In the genomic region with DNA sequence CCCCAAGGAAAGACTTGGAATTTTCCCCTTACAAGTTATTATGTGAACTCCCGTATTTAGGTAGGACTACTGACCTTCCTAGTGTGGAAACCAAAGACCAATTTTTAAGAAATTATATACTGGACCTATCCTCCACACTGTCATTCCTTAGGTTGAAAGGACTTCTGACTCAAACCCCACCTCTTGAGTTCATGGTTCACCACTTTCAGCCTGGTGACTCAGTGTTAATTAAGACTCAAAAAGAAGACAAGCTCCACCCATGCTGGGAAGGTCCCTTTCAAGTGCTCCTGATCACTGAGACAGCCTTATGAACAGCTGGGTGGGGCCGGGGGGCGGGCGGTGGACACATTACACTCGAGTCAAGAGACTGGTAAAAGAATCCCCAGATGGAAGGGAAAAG, we compare ENCODE assay signal across 15 cellular contexts.
DNase-seq lines count a peak whose midpoint lies in the region; ATAC-seq, FAIRE-seq and TF ChIP-seq lines count a peak whose summit lies in the region.
"Had no signal": no experiment of that assay in that cellular context is flagged by ENCODE, and none has a peak within 500 bp of the region (broad histone marks: within the 10 kb centered on the region; RNA-seq: fewer than 3 reads in every experiment).

No MANE protein-coding gene starts in this region.

- no TSS peak for BruUV-seq in HepG2 (replicated peaks; lab: Mats Ljungman, UMichigan)

- H3K79me2 ChIP-seq in HepG2 (ENCODE audit: insufficient read depth, low read length), result no peaks in the 10 kb centered on the region

- TF ChIP-seq EP300 in HepG2 (IDR thresholded peaks at IDR 0.05; ENCODE audit: low read depth in 2 of 2, low read length in 2 of 2) (no peak), HepG2 (CRISPR knock-in tag; IDR thresholded peaks at IDR 0.05; ENCODE audit: borderline replicate concordance) (no peak)

- no peak overlapping the region for H3K9ac ChIP-seq in HepG2 (ENCODE audit: insufficient read depth, low read depth, low read length)

- H3K27me3 ChIP-seq in left lung (no peaks in the 10 kb centered on the region), HepG2 (ENCODE audit: control insufficient read depth in 1 of 2, insufficient read depth in 2 of 2, low read length in 2 of 2) (no peaks in the 10 kb centered on the region)
- H3K27me3 ChIP-seq: breast epithelium had no signal

- 2% methylated on average over 5 of the region's 5 CpGs for WGBS in HepG2 (ENCODE audit: low lambda C conversion rate)

- no peak for TF ChIP-seq RAD21 in HepG2 (CRISPR knock-in tag; IDR thresholded peaks at IDR 0.05)

- ATAC-seq in GM18907 (IDR thresholded peaks at IDR 0.05; ENCODE audit: unreplicated experiment), result peak; percentile 80
- peak; percentile 53 for ATAC-seq in GM21825 (IDR thresholded peaks at IDR 0.05; ENCODE audit: unreplicated experiment)
- ATAC-seq in HG03280 (IDR thresholded peaks at IDR 0.05; ENCODE audit: unreplicated experiment), result peak; percentile 39
- peak; percentile 12 for ATAC-seq in left lung
- ATAC-seq in HepG2, result no peak
- ATAC-seq: PC-3 had no signal

- intact Hi-C loops in left lung (cut with DNase I) (no loop called here), HepG2 (cut with micrococcal nuclease; ENCODE audit: unreplicated experiment) (no loop called here)

- CTCF ChIA-PET in HepG2 (lab: Yijun Ruan, JAX; ENCODE audit: low intra/inter-chr PET ratio, low total read pairs), result no interaction called here

- H3K27ac ChIP-seq in left lung (no peak overlapping the region), HepG2 (ENCODE audit: extremely low read length, insufficient read depth, low read length) (no peak overlapping the region)
- H3K27ac ChIP-seq: breast epithelium had no signal

- DNase-seq in left lung (no peak), HepG2 (ENCODE audit: low spot score) (no peak), NCI-H1930 (lab: John Stamatoyannopoulos, UW) (no peak)
- DNase-seq in stimulated activated CD4-positive, alpha-beta T cell treated with anti-CD3 and anti-CD28 coated beads, Interleukin-12 subunit alpha, Interleukin-12 subunit beta, amount 100 ng/mL, for 4 hours, result no peak
- DNase-seq: activated CD4-positive, alpha-beta T cell treated with anti-CD3 and anti-CD28 coated beads, Interleukin-2, amount 10 ng/mL, durations not matched to agents 7 days and 5 days; activated effector memory CD4-positive, alpha-beta T cell treated with anti-CD3 and anti-CD28 coated beads, Interleukin-2, amount 50 U/mL, for 16 hours; CD4-positive, CD25-positive, alpha-beta regulatory T cell; GDM1; Karpas-422; PC-3 had no signal

- no peak overlapping the region for H2AFZ ChIP-seq in HepG2 (ENCODE audit: low read length)

- TF ChIP-seq CTCF in left lung (IDR thresholded peaks at IDR 0.05), result no peak
- TF ChIP-seq CTCF in HepG2 (CRISPR knock-in tag; IDR thresholded peaks at IDR 0.05), result no peak

- FAIRE-seq in HepG2 (lab: Jason Lieb, UNC), result no peak
- FAIRE-seq: endometrium had no signal

- in situ Hi-C loops in HepG2 (cut with HindIII; ENCODE audit: extremely low pct_ligation_motif_present, low pct_unique_long_range_greater_than_20kb), result no loop called here

- no peak overlapping the region for H3K4me3 ChIP-seq in left lung
- H3K4me3 ChIP-seq in HepG2 (replicated peaks in 1 of 3; ENCODE audit: insufficient read depth in 1 of 3, low read depth in 2 of 3, low read length in 3 of 3), result no peak overlapping the region
- H3K4me3 ChIP-seq: breast epithelium had no signal

- no peak for TF ChIP-seq POLR2A in HepG2 (IDR thresholded peaks at IDR 0.05; ENCODE audit: insufficient read depth in 1 of 2, low read depth in 2 of 2, low read length in 2 of 2)

- H4K20me1 ChIP-seq in HepG2 (ENCODE audit: insufficient read depth, low read length), result no peaks in the 10 kb centered on the region

- H3K36me3 ChIP-seq in left lung (no peaks in the 10 kb centered on the region), HepG2 (replicated peaks in 1 of 2; ENCODE audit: control insufficient read depth in 1 of 2, insufficient read depth in 2 of 2, low read length in 2 of 2) (no peaks in the 10 kb centered on the region)
- H3K36me3 ChIP-seq: breast epithelium had no signal

- H3K9me3 ChIP-seq in left lung (no peaks in the 10 kb centered on the region), HepG2 (ENCODE audit: low read length) (no peaks in the 10 kb centered on the region)
- H3K9me3 ChIP-seq: breast epithelium had no signal

- no peak overlapping the region for H3K4me2 ChIP-seq in HepG2 (ENCODE audit: low read depth, low read length)

- H3K4me1 ChIP-seq in left lung (no peaks in the 10 kb centered on the region), HepG2 (ENCODE audit: insufficient read depth, low read length) (no peaks in the 10 kb centered on the region)
- H3K4me1 ChIP-seq: breast epithelium had no signal

- POLR2A ChIA-PET in HepG2 (lab: Yijun Ruan, JAX), result no interaction called here

TF ChIP-seq in HepG2, 621 proteins besides CTCF, POLR2A, EP300 and RAD21:
- TF ChIP-seq, protein P1, sequence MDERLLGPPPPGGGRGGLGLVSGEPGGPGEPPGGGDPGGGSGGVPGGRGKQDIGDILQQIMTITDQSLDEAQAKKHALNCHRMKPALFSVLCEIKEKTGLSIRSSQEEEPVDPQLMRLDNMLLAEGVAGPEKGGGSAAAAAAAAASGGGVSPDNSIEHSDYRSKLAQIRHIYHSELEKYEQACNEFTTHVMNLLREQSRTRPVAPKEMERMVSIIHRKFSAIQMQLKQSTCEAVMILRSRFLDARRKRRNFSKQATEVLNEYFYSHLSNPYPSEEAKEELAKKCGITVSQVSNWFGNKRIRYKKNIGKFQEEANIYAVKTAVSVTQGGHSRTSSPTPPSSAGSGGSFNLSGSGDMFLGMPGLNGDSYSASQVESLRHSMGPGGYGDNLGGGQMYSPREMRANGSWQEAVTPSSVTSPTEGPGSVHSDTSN (CRISPR knock-in tag; IDR thresholded peaks at IDR 0.05), result no peak
- TF ChIP-seq ZNF749 (CRISPR knock-in tag; IDR thresholded peaks at IDR 0.05; ENCODE audit: borderline replicate concordance), result no peak
- TF ChIP-seq, protein P2, sequence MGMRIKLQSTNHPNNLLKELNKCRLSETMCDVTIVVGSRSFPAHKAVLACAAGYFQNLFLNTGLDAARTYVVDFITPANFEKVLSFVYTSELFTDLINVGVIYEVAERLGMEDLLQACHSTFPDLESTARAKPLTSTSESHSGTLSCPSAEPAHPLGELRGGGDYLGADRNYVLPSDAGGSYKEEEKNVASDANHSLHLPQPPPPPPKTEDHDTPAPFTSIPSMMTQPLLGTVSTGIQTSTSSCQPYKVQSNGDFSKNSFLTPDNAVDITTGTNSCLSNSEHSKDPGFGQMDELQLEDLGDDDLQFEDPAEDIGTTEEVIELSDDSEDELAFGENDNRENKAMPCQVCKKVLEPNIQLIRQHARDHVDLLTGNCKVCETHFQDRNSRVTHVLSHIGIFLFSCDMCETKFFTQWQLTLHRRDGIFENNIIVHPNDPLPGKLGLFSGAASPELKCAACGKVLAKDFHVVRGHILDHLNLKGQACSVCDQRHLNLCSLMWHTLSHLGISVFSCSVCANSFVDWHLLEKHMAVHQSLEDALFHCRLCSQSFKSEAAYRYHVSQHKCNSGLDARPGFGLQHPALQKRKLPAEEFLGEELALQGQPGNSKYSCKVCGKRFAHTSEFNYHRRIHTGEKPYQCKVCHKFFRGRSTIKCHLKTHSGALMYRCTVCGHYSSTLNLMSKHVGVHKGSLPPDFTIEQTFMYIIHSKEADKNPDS (CRISPR knock-in tag; IDR thresholded peaks at IDR 0.05), result no peak
- TF ChIP-seq GABPB1 (CRISPR knock-in tag; IDR thresholded peaks at IDR 0.05), result no peak
- no peak for TF ChIP-seq MXD4 (CRISPR knock-in tag; IDR thresholded peaks at IDR 0.05)
- TF ChIP-seq U2AF2 (IDR thresholded peaks at IDR 0.05; ENCODE audit: low read depth, low read length), result no peak
- TF ChIP-seq ZNF547 (CRISPR knock-in tag; IDR thresholded peaks at IDR 0.05), result no peak
- TF ChIP-seq KMT2B (CRISPR knock-in tag; IDR thresholded peaks at IDR 0.05), result no peak
